ENCODE assay signal across 1 cellular context in the genomic region with DNA sequence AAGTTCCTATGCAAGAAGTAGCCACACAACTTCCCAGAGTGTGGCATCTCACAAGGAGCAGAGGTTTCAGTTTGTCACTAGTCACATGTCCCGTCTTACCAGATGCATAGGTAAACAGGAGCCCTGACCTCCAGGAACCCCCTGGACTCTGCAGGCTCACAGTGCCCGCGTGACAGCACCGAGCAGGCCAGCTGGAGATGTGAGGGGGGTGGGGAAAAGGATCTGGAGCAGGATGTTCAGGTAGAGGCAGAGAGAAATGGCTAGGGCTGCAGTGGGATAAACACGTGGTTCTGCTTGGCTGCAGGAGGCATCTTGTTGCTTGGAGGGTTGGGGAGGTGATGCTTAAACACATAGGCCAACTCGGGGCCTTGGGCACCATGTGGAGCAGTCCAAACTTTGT.
TF ChIP-seq lines count a peak whose summit lies in the region.

No MANE protein-coding gene starts in this region.

TF ChIP-seq in H1, 55 proteins besides CTCF, POLR2A, EP300 and RAD21:
- TF ChIP-seq, protein P1, sequence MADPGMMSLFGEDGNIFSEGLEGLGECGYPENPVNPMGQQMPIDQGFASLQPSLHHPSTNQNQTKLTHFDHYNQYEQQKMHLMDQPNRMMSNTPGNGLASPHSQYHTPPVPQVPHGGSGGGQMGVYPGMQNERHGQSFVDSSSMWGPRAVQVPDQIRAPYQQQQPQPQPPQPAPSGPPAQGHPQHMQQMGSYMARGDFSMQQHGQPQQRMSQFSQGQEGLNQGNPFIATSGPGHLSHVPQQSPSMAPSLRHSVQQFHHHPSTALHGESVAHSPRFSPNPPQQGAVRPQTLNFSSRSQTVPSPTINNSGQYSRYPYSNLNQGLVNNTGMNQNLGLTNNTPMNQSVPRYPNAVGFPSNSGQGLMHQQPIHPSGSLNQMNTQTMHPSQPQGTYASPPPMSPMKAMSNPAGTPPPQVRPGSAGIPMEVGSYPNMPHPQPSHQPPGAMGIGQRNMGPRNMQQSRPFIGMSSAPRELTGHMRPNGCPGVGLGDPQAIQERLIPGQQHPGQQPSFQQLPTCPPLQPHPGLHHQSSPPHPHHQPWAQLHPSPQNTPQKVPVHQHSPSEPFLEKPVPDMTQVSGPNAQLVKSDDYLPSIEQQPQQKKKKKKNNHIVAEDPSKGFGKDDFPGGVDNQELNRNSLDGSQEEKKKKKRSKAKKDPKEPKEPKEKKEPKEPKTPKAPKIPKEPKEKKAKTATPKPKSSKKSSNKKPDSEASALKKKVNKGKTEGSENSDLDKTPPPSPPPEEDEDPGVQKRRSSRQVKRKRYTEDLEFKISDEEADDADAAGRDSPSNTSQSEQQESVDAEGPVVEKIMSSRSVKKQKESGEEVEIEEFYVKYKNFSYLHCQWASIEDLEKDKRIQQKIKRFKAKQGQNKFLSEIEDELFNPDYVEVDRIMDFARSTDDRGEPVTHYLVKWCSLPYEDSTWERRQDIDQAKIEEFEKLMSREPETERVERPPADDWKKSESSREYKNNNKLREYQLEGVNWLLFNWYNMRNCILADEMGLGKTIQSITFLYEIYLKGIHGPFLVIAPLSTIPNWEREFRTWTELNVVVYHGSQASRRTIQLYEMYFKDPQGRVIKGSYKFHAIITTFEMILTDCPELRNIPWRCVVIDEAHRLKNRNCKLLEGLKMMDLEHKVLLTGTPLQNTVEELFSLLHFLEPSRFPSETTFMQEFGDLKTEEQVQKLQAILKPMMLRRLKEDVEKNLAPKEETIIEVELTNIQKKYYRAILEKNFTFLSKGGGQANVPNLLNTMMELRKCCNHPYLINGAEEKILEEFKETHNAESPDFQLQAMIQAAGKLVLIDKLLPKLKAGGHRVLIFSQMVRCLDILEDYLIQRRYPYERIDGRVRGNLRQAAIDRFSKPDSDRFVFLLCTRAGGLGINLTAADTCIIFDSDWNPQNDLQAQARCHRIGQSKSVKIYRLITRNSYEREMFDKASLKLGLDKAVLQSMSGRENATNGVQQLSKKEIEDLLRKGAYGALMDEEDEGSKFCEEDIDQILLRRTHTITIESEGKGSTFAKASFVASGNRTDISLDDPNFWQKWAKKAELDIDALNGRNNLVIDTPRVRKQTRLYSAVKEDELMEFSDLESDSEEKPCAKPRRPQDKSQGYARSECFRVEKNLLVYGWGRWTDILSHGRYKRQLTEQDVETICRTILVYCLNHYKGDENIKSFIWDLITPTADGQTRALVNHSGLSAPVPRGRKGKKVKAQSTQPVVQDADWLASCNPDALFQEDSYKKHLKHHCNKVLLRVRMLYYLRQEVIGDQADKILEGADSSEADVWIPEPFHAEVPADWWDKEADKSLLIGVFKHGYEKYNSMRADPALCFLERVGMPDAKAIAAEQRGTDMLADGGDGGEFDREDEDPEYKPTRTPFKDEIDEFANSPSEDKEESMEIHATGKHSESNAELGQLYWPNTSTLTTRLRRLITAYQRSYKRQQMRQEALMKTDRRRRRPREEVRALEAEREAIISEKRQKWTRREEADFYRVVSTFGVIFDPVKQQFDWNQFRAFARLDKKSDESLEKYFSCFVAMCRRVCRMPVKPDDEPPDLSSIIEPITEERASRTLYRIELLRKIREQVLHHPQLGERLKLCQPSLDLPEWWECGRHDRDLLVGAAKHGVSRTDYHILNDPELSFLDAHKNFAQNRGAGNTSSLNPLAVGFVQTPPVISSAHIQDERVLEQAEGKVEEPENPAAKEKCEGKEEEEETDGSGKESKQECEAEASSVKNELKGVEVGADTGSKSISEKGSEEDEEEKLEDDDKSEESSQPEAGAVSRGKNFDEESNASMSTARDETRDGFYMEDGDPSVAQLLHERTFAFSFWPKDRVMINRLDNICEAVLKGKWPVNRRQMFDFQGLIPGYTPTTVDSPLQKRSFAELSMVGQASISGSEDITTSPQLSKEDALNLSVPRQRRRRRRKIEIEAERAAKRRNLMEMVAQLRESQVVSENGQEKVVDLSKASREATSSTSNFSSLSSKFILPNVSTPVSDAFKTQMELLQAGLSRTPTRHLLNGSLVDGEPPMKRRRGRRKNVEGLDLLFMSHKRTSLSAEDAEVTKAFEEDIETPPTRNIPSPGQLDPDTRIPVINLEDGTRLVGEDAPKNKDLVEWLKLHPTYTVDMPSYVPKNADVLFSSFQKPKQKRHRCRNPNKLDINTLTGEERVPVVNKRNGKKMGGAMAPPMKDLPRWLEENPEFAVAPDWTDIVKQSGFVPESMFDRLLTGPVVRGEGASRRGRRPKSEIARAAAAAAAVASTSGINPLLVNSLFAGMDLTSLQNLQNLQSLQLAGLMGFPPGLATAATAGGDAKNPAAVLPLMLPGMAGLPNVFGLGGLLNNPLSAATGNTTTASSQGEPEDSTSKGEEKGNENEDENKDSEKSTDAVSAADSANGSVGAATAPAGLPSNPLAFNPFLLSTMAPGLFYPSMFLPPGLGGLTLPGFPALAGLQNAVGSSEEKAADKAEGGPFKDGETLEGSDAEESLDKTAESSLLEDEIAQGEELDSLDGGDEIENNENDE (IDR thresholded peaks at IDR 0.05; ENCODE audit: insufficient replicate concordance, low read length): no peak
- no peak for TF ChIP-seq GABPA (IDR thresholded peaks at IDR 0.05; ENCODE audit: borderline replicate concordance, insufficient read depth, low read length)
- no peak for TF ChIP-seq SRF (IDR thresholded peaks at IDR 0.05; ENCODE audit: low read depth, low read length)
TF ChIP-seq in H1: peak in this region for 0.
